Comparison of ENCODE assay signal across 21 cellular contexts in genomic region chr14:37544407-37544806, GRCh38. TPM values are rescaled to one million over a fixed set of nuclear protein-coding genes. Genes with fewer than 3 reads are reported as not detected.
DNase-seq lines count a peak whose midpoint lies in the region; ATAC-seq and TF ChIP-seq lines count a peak whose summit lies in the region.
"Had no signal": no experiment of that assay in that cellular context is flagged by ENCODE, and none has a peak within 500 bp of the region (broad histone marks: within the 10 kb centered on the region; RNA-seq: fewer than 3 reads in every experiment).

No MANE protein-coding gene starts in this region.

- ATAC-seq in WTC11 (no peak), GM21717 (IDR thresholded peaks at IDR 0.05; ENCODE audit: unreplicated experiment) (no peak), GM18867 (IDR thresholded peaks at IDR 0.05; ENCODE audit: unreplicated experiment) (no peak)
- ATAC-seq: CD8-positive, alpha-beta T cell; effector memory CD8-positive, alpha-beta T cell; stimulated activated effector memory CD8-positive, alpha-beta T cell treated with anti-CD3 and anti-CD28 coated beads, Interleukin-12 subunit alpha, Interleukin-12 subunit beta, amount 100 ng/mL, for 72 hours had no signal

- CTCF ChIA-PET in WTC11 (lab: Charles Lee) = no interaction called here

- H3K4me1 Mint-ChIP-seq in WTC11 = no peaks in the 10 kb centered on the region
- H3K4me1 Mint-ChIP-seq: stimulated activated effector memory CD8-positive, alpha-beta T cell treated with anti-CD3 and anti-CD28 coated beads, Interleukin-12 subunit alpha, Interleukin-12 subunit beta, amount 100 ng/mL, for 72 hours had no signal

- no peak overlapping the region for H3K4me3 ChIP-seq in stomach
- H3K4me3 ChIP-seq: lower lobe of right lung, suprapubic skin, vagina had no signal

- peak; percentile 20 to 91 (median 63) for DNase-seq in NCI-H1417 (lab: John Stamatoyannopoulos, UW)
- DNase-seq in NCI-H2196 (lab: John Stamatoyannopoulos, UW; ENCODE audit: unreplicated experiment) = peak; percentile 50
- DNase-seq in WTC11 (ENCODE audit: low spot score) = no peak
- DNase-seq in stomach = peak; percentile 35
- DNase-seq in effector CD4-positive, alpha-beta T cell = no peak
- DNase-seq: activated CD8-positive, alpha-beta memory T cell treated with anti-CD3 and anti-CD28 coated beads, Interleukin-2, amount 50 U/mL, for 4 hours; CD8-positive, alpha-beta T cell; effector memory CD8-positive, alpha-beta T cell; KG1; lower lobe of right lung; NCI-H2227 treated with DMSO at 0.1 percent for 48 hours; stimulated activated CD4-positive, alpha-beta T cell treated with anti-CD3 and anti-CD28 coated beads, Interleukin-1b, Interleukin-23, amount 100 ng/mL, for 48 hours had no signal

- POLR2A ChIA-PET in WTC11 (lab: Charles Lee) = no interaction called here

- no peak overlapping the region for H3K4me3 Mint-ChIP-seq in WTC11
- H3K4me3 Mint-ChIP-seq: CD8-positive, alpha-beta T cell; effector memory CD8-positive, alpha-beta T cell; stimulated activated effector memory CD8-positive, alpha-beta T cell treated with anti-CD3 and anti-CD28 coated beads, Interleukin-12 subunit alpha, Interleukin-12 subunit beta, amount 100 ng/mL, for 72 hours; T-helper 1 cell treated with Interleukin-12 subunit alpha and Interleukin-12 subunit beta and Interleukin-4 antibody, amounts not matched to agents 30 μg/mL and 1 μg/mL, for 36 hours had no signal

- WGBS in stomach, 5 donors = 21 to 51% (median 34%) methylated on average over 2 of the region's 2 CpGs

- H3K9me3 Mint-ChIP-seq in WTC11 = peaks cover under 1% of the 10 kb centered on the region; the same call in 1 of the 2 replicates
- H3K9me3 Mint-ChIP-seq: effector memory CD8-positive, alpha-beta T cell had no signal

- no peak for TF ChIP-seq CTCF in WTC11 (IDR thresholded peaks at IDR 0.05)
- no peak for TF ChIP-seq CTCF in stomach (IDR thresholded peaks at IDR 0.05)

- no peaks in the 10 kb centered on the region for H3K27me3 ChIP-seq in stomach
- H3K27me3 ChIP-seq: suprapubic skin, vagina had no signal

- TF ChIP-seq POLR2A in stomach (IDR thresholded peaks at IDR 0.05) = no peak

- no peaks in the 10 kb centered on the region for H3K36me3 Mint-ChIP-seq in WTC11
- H3K36me3 Mint-ChIP-seq: CD8-positive, alpha-beta T cell; stimulated activated effector memory CD8-positive, alpha-beta T cell treated with anti-CD3 and anti-CD28 coated beads, Interleukin-12 subunit alpha, Interleukin-12 subunit beta, amount 100 ng/mL, for 72 hours had no signal

- no peak overlapping the region for H3K27ac Mint-ChIP-seq in WTC11
- H3K27ac Mint-ChIP-seq: CD8-positive, alpha-beta T cell; effector memory CD8-positive, alpha-beta T cell; stimulated activated effector memory CD8-positive, alpha-beta T cell treated with anti-CD3 and anti-CD28 coated beads, Interleukin-12 subunit alpha, Interleukin-12 subunit beta, amount 100 ng/mL, for 72 hours; T-helper 1 cell treated with Interleukin-12 subunit alpha and Interleukin-12 subunit beta and Interleukin-4 antibody, amounts not matched to agents 30 μg/mL and 1 μg/mL, for 36 hours had no signal

- TF ChIP-seq EP300 in stomach (IDR thresholded peaks at IDR 0.05) = no peak

- H3K4me1 ChIP-seq in stomach = peaks cover 0 to 18% (median 6%) of the 10 kb centered on the region in 4 donors
- H3K4me1 ChIP-seq: lower lobe of right lung, suprapubic skin, vagina had no signal

- no peak overlapping the region for H3K27ac ChIP-seq in stomach
- H3K27ac ChIP-seq: lower lobe of right lung, suprapubic skin, vagina had no signal

- H3K27me3 Mint-ChIP-seq in WTC11 (ENCODE audit: low read depth) = no peaks in the 10 kb centered on the region
- H3K27me3 Mint-ChIP-seq: effector memory CD8-positive, alpha-beta T cell had no signal

- H3K36me3 ChIP-seq in stomach = no peaks in the 10 kb centered on the region
- H3K36me3 ChIP-seq: lower lobe of right lung, suprapubic skin, vagina had no signal

- H3K9me3 ChIP-seq in stomach = no peaks in the 10 kb centered on the region
- H3K9me3 ChIP-seq: lower lobe of right lung, suprapubic skin, vagina had no signal

- intact Hi-C loops in stomach (cut with DNase I; ENCODE audit: low total_unique reads) = no loop called here

TF ChIP-seq in WTC11, 78 proteins besides CTCF, POLR2A, EP300 and RAD21:
- TF ChIP-seq ZNF281 (CRISPR knock-in tag; IDR thresholded peaks at IDR 0.05) (no peak), ZNF317 (CRISPR knock-in tag; IDR thresholded peaks at IDR 0.05; ENCODE audit: borderline replicate concordance, low read depth) (no peak), GABPB1 (CRISPR knock-in tag; IDR thresholded peaks at IDR 0.05) (peak; percentile 11; the same call in 1 of the 2 replicates)
- TF ChIP-seq, protein P1, sequence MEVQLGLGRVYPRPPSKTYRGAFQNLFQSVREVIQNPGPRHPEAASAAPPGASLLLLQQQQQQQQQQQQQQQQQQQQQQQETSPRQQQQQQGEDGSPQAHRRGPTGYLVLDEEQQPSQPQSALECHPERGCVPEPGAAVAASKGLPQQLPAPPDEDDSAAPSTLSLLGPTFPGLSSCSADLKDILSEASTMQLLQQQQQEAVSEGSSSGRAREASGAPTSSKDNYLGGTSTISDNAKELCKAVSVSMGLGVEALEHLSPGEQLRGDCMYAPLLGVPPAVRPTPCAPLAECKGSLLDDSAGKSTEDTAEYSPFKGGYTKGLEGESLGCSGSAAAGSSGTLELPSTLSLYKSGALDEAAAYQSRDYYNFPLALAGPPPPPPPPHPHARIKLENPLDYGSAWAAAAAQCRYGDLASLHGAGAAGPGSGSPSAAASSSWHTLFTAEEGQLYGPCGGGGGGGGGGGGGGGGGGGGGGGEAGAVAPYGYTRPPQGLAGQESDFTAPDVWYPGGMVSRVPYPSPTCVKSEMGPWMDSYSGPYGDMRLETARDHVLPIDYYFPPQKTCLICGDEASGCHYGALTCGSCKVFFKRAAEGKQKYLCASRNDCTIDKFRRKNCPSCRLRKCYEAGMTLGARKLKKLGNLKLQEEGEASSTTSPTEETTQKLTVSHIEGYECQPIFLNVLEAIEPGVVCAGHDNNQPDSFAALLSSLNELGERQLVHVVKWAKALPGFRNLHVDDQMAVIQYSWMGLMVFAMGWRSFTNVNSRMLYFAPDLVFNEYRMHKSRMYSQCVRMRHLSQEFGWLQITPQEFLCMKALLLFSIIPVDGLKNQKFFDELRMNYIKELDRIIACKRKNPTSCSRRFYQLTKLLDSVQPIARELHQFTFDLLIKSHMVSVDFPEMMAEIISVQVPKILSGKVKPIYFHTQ (CRISPR knock-in tag; IDR thresholded peaks at IDR 0.05) = no peak

RNA-seq across cellular contexts. Expression of gene FOXA1, which starts 50.6 kb away (rescaled TPM):
- total RNA-seq in WTC11 (2021) (0.21 to 0.34 TPM (median 0.28 TPM) in 3 replicates), stomach (100 to 1,000 TPM in 2 of 5 donors, 10 to 100 TPM in 2, under 1 TPM in 1; 0.58 to 147 (median 70.5) TPM)
- polyA plus RNA-seq in stomach = 10 to 100 TPM; 17.4 to 29.4 (median 24.3) TPM
- total RNA-seq: CD8-positive, alpha-beta T cell; chondrocyte had no signal

RNA-seq across cellular contexts. Expression of gene TTC6, which starts 51.0 kb away (rescaled TPM):
- total RNA-seq in WTC11 (2021) (0.09 to 0.11 TPM in 2 of 3 replicates, not detected in the other), stomach (100 to 1,000 TPM in 1 of 5 donors, 10 to 100 TPM in 4; 20.6 to 184 (median 22.8) TPM)
- 1 to 10 TPM in 2 of 3 donors, under 1 TPM in 1; 0.92 to 8.5 (median 8.3) TPM for polyA plus RNA-seq in stomach
- total RNA-seq: CD8-positive, alpha-beta T cell; chondrocyte; HT1080 had no signal
- polyA plus RNA-seq: keratinocyte had no signal

Comparison
In these comparisons a context has a peak if more than half of its experiments do, and no peak if none do; other contexts are left out.
1. DNase-seq: peak in NCI-H1417 (3 of 3), NCI-H2196 (single experiment) and stomach (single experiment); none in WTC11 (single experiment) and effector CD4-positive, alpha-beta T cell (single experiment).
2. RNA of gene TTC6, which starts 51.0 kb away (total RNA-seq): 20.6 to 184 TPM in stomach; 0.09 to 0.11 TPM in WTC11; every median in the first group is over 10 times any median in the second.